ENCODE assay signal across 8 cellular contexts in genomic region chr9:92947268-92948031, GRCh38. TPM values are rescaled to one million over a fixed set of nuclear protein-coding genes. Genes with fewer than 3 reads are reported as not detected.
DNase-seq lines count a peak whose midpoint lies in the region; ATAC-seq lines count a peak whose summit lies in the region.

FGD3 (plus strand) TSS chr9:92947523; CDS start chr9:92976257, 28,734 bp downstream.

- H3K36me3 Mint-ChIP-seq in CD8-positive, alpha-beta memory T cell: peaks cover 3 to 13% (median 9%) of the 10 kb centered on the region in 3 donors
- peaks cover 0 to 4% (median 0%) of the 10 kb centered on the region in 5 donors for H3K36me3 Mint-ChIP-seq in naive thymus-derived CD4-positive, alpha-beta T cell

- no peaks in the 10 kb centered on the region for H3K27me3 ChIP-seq in CD8-positive, alpha-beta memory T cell (ENCODE audit: insufficient read depth, low read length, poor library complexity, severe bottlenecking)
- H3K27me3 ChIP-seq in esophagus (ENCODE audit: control insufficient read depth in 1 of 2, insufficient read depth in 2 of 2, low read length in 2 of 2): no peaks in the 10 kb centered on the region
- H3K27me3 ChIP-seq in naive thymus-derived CD4-positive, alpha-beta T cell (ENCODE audit: control insufficient read depth in 2 of 2, insufficient read depth in 2 of 2, low read length in 2 of 2): no peaks in the 10 kb centered on the region

- peaks cover 56 to 69% (median 66%) of the 10 kb centered on the region in 3 donors for H3K4me1 Mint-ChIP-seq in CD8-positive, alpha-beta memory T cell
- H3K4me1 Mint-ChIP-seq in naive thymus-derived CD4-positive, alpha-beta T cell: peaks cover 29 to 75% (median 64%) of the 10 kb centered on the region in 7 donors

- H3K9me3 ChIP-seq in CD8-positive, alpha-beta memory T cell (ENCODE audit: low read length): no peaks in the 10 kb centered on the region
- H3K9me3 ChIP-seq in esophagus (ENCODE audit: control insufficient read depth in 2 of 2, insufficient read depth in 1 of 2, low read depth in 1 of 2, low read length in 1 of 2): no peaks in the 10 kb centered on the region
- no peaks in the 10 kb centered on the region for H3K9me3 ChIP-seq in naive thymus-derived CD4-positive, alpha-beta T cell (ENCODE audit: control insufficient read depth in 2 of 3, low read length in 3 of 3)

- DNase-seq in CD8-positive, alpha-beta memory T cell: peak in 4 of 5 donors; percentile 33 to 60 (median 50)
- peak; percentile 53 for DNase-seq in NCI-H2029 (lab: John Stamatoyannopoulos, UW)
- DNase-seq in activated CD4-positive, alpha-beta T cell treated with anti-CD3 and anti-CD28 coated beads, Interleukin-2, amount 50 U/mL, for 48 hours: peak; percentile 49 to 58
- DNase-seq in naive thymus-derived CD4-positive, alpha-beta T cell: peak in 7 of 9 donors; percentile 38 to 54 (median 45)
- no peak for DNase-seq in cerebellum (ENCODE audit: low spot score)

- POLR2A ChIA-PET in CD8-positive, alpha-beta memory T cell (lab: Charles Lee): interaction anchor here (0.9 kb wide), 1 partner anchor 17 kb away, joined by 4 read pairs; no protein-coding TSS in a partner anchor
- POLR2A ChIA-PET in naive thymus-derived CD4-positive, alpha-beta T cell (lab: Charles Lee): interaction anchor here (0.6 to 3.9 kb wide), 5 partner anchors 10 to 81 kb away, joined by 3 to 26 read pairs (median 6); no protein-coding TSS in a partner anchor

- H3K27ac ChIP-seq in CD8-positive, alpha-beta memory T cell (ENCODE audit: low read depth, low read length): no peak within 1 kb of the TSS
- no peak within 1 kb of the TSS for H3K27ac ChIP-seq in esophagus (ENCODE audit: low read depth in 2 of 2, low read length in 1 of 2)
- peak within 1 kb of the TSS; percentile 84 for H3K27ac ChIP-seq in naive thymus-derived CD4-positive, alpha-beta T cell (ENCODE audit: low read depth, low read length)
- H3K27ac ChIP-seq in urinary bladder (ENCODE audit: low read depth): no peak within 1 kb of the TSS

- H3K9me3 Mint-ChIP-seq in CD8-positive, alpha-beta memory T cell: peaks cover 0 to 27% (median 16%) of the 10 kb centered on the region in 5 donors
- peaks cover 0 to 4% (median 0%) of the 10 kb centered on the region in 11 donors for H3K9me3 Mint-ChIP-seq in naive thymus-derived CD4-positive, alpha-beta T cell

- WGBS in esophagus, 2 donors: 4 to 5% methylated on average over 30 to 36 of the region's 36 CpGs
- WGBS in urinary bladder: 3% methylated on average over 36 of the region's 36 CpGs

- H3K4me3 ChIP-seq in CD8-positive, alpha-beta memory T cell (ENCODE audit: low read length): peak within 1 kb of the TSS; percentile 59
- H3K4me3 ChIP-seq in esophagus (ENCODE audit: low read depth in 1 of 2, low read length in 2 of 2) (peak within 1 kb of the TSS; percentile 52 to 63), urinary bladder (ENCODE audit: low read depth, low read length) (peak within 1 kb of the TSS; percentile 34)
- peak within 1 kb of the TSS; percentile 91 for H3K4me3 ChIP-seq in naive thymus-derived CD4-positive, alpha-beta T cell (ENCODE audit: low read length)

- peak; percentile 80 for ATAC-seq in naive thymus-derived CD4-positive, alpha-beta T cell
- ATAC-seq in HG03469 (IDR thresholded peaks at IDR 0.05; ENCODE audit: unreplicated experiment): no peak

- CTCF ChIA-PET in CD8-positive, alpha-beta memory T cell (lab: Charles Lee): interaction anchor here (1.2 kb wide), 2 partner anchors 10 to 161 kb away, joined by 3 to 4 read pairs; no protein-coding TSS in a partner anchor
- CTCF ChIA-PET in naive thymus-derived CD4-positive, alpha-beta T cell (lab: Charles Lee): interaction anchor here (0.6 to 1.4 kb wide), 3 partner anchors 10 to 138 kb away, joined by 3 read pairs; no protein-coding TSS in a partner anchor

- peaks cover 51% of the 10 kb centered on the region for H3K4me1 ChIP-seq in CD8-positive, alpha-beta memory T cell (ENCODE audit: insufficient read depth, low read length)
- H3K4me1 ChIP-seq in esophagus (ENCODE audit: control insufficient read depth in 2 of 2, insufficient read depth in 2 of 2, low read length in 1 of 2) (peaks cover 0 to 10% of the 10 kb centered on the region in 2 donors), urinary bladder (ENCODE audit: insufficient read depth) (peaks cover 2% of the 10 kb centered on the region)
- peaks cover 34 to 48% of the 10 kb centered on the region in 2 donors for H3K4me1 ChIP-seq in naive thymus-derived CD4-positive, alpha-beta T cell (ENCODE audit: control insufficient read depth in 2 of 2, insufficient read depth in 2 of 2, low read length in 2 of 2)

- H3K4me3 Mint-ChIP-seq in CD8-positive, alpha-beta memory T cell: peak within 1 kb of the TSS; percentile 79 to 99 (median 94)
- H3K4me3 Mint-ChIP-seq in naive thymus-derived CD4-positive, alpha-beta T cell: peak within 1 kb of the TSS; percentile 41 to 99 (median 98)

- no peaks in the 10 kb centered on the region for H3K27me3 Mint-ChIP-seq in CD8-positive, alpha-beta memory T cell
- H3K27me3 Mint-ChIP-seq in naive thymus-derived CD4-positive, alpha-beta T cell: peaks cover 0 to 13% (median 0%) of the 10 kb centered on the region in 5 donors

- H3K27ac Mint-ChIP-seq in CD8-positive, alpha-beta memory T cell: peak within 1 kb of the TSS; percentile 75 to 99 (median 91)
- peak within 1 kb of the TSS; percentile 50 to 98 (median 96) for H3K27ac Mint-ChIP-seq in naive thymus-derived CD4-positive, alpha-beta T cell

- intact Hi-C loops in naive thymus-derived CD4-positive, alpha-beta T cell (cut with micrococcal nuclease): no loop called here

- H3K36me3 ChIP-seq in CD8-positive, alpha-beta memory T cell (ENCODE audit: insufficient read depth, low read length): no peaks in the 10 kb centered on the region
- H3K36me3 ChIP-seq in esophagus (ENCODE audit: control insufficient read depth in 2 of 2, insufficient read depth in 2 of 2, low read length in 1 of 2): no peaks in the 10 kb centered on the region
- peaks cover 0 to 4% (median 0%) of the 10 kb centered on the region in 3 experiments for H3K36me3 ChIP-seq in naive thymus-derived CD4-positive, alpha-beta T cell (ENCODE audit: control insufficient read depth in 2 of 3, insufficient read depth in 3 of 3, low read length in 3 of 3)
- H3K36me3 ChIP-seq in urinary bladder (ENCODE audit: insufficient read depth): no peaks in the 10 kb centered on the region

RNA-seq across cellular contexts. Expression of gene FGD3, which starts in this region (rescaled TPM):
- total RNA-seq in CD8-positive, alpha-beta memory T cell: 10 to 100 TPM; 54.6 to 56.5 TPM
- 134 TPM for polyA plus RNA-seq in CD8-positive, alpha-beta memory T cell
- polyA plus RNA-seq in esophagus (1 to 10 TPM; 2.1 to 2.3 TPM), urinary bladder (5.8 TPM)
- 100 to 1,000 TPM; 141 to 341 (median 193) TPM for total RNA-seq in naive thymus-derived CD4-positive, alpha-beta T cell
- polyA plus RNA-seq in naive thymus-derived CD4-positive, alpha-beta T cell: 100 to 1,000 TPM; 114 to 216 TPM
- total RNA-seq in urinary bladder (7.4 TPM), cerebellum (1.5 TPM)

Comparison
In these comparisons a context has a peak if more than half of its experiments do, and no peak if none do; other contexts are left out.
1. RNA of gene FGD3 (polyA plus RNA-seq): 114 to 216 TPM in naive thymus-derived CD4-positive, alpha-beta T cell and 134 TPM in CD8-positive, alpha-beta memory T cell (single experiment); 5.8 TPM in urinary bladder (single experiment) and 2.1 to 2.3 TPM in esophagus; every median in the first group is over 10 times any median in the second.
2. H3K4me3 ChIP-seq: peak in every context shown above with its lines; median percentile 91 in naive thymus-derived CD4-positive, alpha-beta T cell; 59 in CD8-positive, alpha-beta memory T cell; 58 in esophagus; 34 in urinary bladder.